Comparison of ENCODE assay signal across 1 cellular context in genomic region chr16:72162105-72162680, GRCh38.
TF ChIP-seq lines count a peak whose summit lies in the region.

No MANE protein-coding gene starts in this region.

TF ChIP-seq in GM23338, 12 proteins besides CTCF, POLR2A, EP300 and RAD21 (continued from another document):
- TF ChIP-seq NANOG (IDR thresholded peaks at IDR 0.05; ENCODE audit: borderline replicate concordance) (no peak; the same call in 1 of the 2 replicates), ZNF462 (CRISPR knock-in tag; IDR thresholded peaks at IDR 0.05) (no peak), EZH2phosphoT487 (IDR thresholded peaks at IDR 0.05; ENCODE audit: unreplicated experiment) (no peak), STAT1 (IDR thresholded peaks at IDR 0.05; ENCODE audit: unreplicated experiment) (no peak), POLR2AphosphoS5 (IDR thresholded peaks at IDR 0.05; ENCODE audit: low read depth) (no peak)
